1 cellular context compared by ENCODE assay signal in genomic region chr20:3358676-3359340, GRCh38.
TF ChIP-seq lines count a peak whose summit lies in the region.

No MANE protein-coding gene starts in this region.

TF ChIP-seq in SK-N-SH, 30 proteins besides CTCF, POLR2A, EP300 and RAD21 (continued from another document):
- TF ChIP-seq PBX3 (IDR thresholded peaks at IDR 0.05) = no peak
- TF ChIP-seq, protein P1, sequence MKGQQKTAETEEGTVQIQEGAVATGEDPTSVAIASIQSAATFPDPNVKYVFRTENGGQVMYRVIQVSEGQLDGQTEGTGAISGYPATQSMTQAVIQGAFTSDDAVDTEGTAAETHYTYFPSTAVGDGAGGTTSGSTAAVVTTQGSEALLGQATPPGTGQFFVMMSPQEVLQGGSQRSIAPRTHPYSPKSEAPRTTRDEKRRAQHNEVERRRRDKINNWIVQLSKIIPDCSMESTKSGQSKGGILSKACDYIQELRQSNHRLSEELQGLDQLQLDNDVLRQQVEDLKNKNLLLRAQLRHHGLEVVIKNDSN (IDR thresholded peaks at IDR 0.05; ENCODE audit: borderline replicate concordance, low read depth) = no peak
- TF ChIP-seq ELF1 (IDR thresholded peaks at IDR 0.05) = no peak
- no peak for TF ChIP-seq GABPA (IDR thresholded peaks at IDR 0.05; ENCODE audit: low read depth)
- no peak for TF ChIP-seq POLR2AphosphoS5 (IDR thresholded peaks at IDR 0.05; ENCODE audit: low read depth, low read length)
- no peak for TF ChIP-seq FOXJ3 (CRISPR knock-in tag; IDR thresholded peaks at IDR 0.05)
- no peak for TF ChIP-seq RFX5 (IDR thresholded peaks at IDR 0.05; ENCODE audit: low read length)
- TF ChIP-seq ZBTB33 (IDR thresholded peaks at IDR 0.05; ENCODE audit: borderline replicate concordance, low read depth) = no peak
- TF ChIP-seq EZH2phosphoT487 (IDR thresholded peaks at IDR 0.05; ENCODE audit: borderline replicate concordance, low read depth) = no peak
- TF ChIP-seq MXI1 (IDR thresholded peaks at IDR 0.05; ENCODE audit: low read depth, low read length) = no peak
- no peak for TF ChIP-seq RXRA (IDR thresholded peaks at IDR 0.05; ENCODE audit: borderline replicate concordance, low read depth)
- TF ChIP-seq JUND (IDR thresholded peaks at IDR 0.05) = no peak
- no peak for TF ChIP-seq FOXM1 (IDR thresholded peaks at IDR 0.05; ENCODE audit: low read depth)
- no peak for TF ChIP-seq FOSL2 (IDR thresholded peaks at IDR 0.05; ENCODE audit: borderline replicate concordance, low read depth)
